In the genomic region with DNA sequence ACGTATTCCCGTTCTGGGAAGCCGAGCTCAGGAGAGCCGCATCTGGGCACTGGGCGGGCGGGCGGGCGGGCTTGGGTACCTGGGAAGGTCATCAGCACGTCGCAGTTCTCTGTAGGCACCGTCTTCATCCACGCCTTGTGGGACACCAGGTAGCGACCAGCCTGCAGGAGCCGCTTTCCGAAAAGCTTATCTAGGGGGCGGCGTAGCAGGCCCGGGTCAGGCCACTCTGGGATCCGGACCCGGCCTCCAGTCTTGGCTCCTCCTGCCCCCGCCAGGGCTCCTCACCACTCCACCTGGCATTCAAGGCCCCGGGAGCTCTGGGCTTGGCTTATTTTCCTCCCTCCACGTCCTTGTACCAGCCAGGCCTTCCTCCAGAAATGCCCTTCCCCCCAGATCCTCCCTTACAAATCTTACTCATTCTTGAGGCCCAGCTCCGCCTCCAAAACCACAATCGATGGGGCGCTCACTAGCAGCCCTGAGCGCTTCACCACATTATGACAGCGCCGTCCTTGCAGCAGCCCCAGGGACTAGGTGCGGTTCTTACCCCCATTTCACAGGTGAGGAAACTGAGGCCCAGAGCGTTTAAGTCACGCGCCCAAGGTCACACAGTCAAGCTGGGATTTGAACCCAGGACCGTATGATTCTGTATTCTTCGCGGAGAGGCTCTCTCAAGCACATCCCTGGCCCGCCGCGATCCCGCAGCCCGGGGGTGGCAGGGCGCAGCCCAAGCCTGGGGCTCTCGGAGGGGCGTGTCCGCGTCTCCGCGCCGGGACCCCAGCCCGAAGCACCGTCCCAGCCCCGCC, we compare ENCODE assay signal across 1 cellular context.
A peak's percentile ranks its signal among the peaks of the same experiment; 100 is the strongest.
TF ChIP-seq lines count a peak whose summit lies in the region.

No MANE protein-coding gene starts in this region.

TF ChIP-seq in K562, 482 proteins besides CTCF, POLR2A, EP300 and RAD21 (continued from another document and continues in another):
- TF ChIP-seq, protein P1, sequence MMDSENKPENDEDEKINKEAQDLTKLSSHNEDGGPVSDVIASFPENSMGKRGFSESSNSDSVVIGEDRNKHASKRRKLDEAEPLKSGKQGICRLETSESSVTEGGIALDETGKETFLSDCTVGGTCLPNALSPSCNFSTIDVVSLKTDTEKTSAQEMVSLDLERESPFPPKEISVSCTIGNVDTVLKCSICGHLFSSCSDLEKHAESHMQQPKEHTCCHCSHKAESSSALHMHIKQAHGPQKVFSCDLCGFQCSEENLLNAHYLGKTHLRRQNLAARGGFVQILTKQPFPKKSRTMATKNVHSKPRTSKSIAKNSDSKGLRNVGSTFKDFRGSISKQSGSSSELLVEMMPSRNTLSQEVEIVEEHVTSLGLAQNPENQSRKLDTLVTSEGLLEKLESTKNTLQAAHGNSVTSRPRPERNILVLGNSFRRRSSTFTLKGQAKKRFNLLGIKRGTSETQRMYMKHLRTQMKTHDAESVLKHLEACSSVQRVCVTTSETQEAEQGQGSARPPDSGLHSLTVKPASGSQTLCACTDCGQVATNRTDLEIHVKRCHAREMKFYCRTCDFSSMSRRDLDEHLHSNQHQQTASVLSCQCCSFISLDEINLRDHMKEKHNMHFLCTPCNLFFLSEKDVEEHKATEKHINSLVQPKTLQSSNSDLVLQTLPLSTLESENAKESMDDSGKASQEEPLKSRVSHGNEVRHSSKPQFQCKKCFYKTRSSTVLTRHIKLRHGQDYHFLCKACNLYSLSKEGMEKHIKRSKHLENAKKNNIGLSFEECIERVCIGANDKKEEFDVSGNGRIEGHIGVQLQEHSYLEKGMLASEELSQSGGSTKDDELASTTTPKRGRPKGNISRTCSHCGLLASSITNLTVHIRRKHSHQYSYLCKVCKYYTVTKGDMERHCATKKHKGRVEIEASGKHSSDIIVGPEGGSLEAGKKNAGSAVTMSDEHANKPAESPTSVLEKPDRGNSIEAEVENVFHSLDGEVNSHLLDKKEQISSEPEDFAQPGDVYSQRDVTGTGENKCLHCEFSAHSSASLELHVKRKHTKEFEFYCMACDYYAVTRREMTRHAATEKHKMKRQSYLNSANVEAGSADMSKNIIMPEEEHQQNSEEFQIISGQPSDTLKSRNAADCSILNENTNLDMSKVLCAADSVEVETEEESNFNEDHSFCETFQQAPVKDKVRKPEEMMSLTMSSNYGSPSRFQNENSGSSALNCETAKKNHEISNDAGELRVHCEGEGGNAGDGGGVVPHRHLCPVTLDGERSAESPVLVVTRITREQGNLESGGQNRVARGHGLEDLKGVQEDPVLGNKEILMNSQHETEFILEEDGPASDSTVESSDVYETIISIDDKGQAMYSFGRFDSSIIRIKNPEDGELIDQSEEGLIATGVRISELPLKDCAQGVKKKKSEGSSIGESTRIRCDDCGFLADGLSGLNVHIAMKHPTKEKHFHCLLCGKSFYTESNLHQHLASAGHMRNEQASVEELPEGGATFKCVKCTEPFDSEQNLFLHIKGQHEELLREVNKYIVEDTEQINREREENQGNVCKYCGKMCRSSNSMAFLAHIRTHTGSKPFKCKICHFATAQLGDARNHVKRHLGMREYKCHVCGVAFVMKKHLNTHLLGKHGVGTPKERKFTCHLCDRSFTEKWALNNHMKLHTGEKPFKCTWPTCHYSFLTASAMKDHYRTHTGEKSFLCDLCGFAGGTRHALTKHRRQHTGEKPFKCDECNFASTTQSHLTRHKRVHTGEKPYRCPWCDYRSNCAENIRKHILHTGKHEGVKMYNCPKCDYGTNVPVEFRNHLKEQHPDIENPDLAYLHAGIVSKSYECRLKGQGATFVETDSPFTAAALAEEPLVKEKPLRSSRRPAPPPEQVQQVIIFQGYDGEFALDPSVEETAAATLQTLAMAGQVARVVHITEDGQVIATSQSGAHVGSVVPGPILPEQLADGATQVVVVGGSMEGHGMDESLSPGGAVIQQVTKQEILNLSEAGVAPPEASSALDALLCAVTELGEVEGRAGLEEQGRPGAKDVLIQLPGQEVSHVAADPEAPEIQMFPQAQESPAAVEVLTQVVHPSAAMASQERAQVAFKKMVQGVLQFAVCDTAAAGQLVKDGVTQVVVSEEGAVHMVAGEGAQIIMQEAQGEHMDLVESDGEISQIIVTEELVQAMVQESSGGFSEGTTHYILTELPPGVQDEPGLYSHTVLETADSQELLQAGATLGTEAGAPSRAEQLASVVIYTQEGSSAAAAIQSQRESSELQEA (IDR thresholded peaks at IDR 0.05; ENCODE audit: low read depth): no peak
- TF ChIP-seq, protein P2, sequence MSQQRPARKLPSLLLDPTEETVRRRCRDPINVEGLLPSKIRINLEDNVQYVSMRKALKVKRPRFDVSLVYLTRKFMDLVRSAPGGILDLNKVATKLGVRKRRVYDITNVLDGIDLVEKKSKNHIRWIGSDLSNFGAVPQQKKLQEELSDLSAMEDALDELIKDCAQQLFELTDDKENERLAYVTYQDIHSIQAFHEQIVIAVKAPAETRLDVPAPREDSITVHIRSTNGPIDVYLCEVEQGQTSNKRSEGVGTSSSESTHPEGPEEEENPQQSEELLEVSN (IDR thresholded peaks at IDR 0.05; ENCODE audit: borderline replicate concordance in 1 of 2, extremely low read depth in 1 of 2, insufficient read depth in 1 of 2, insufficient read length in 1 of 2, low read depth in 1 of 2, low read length in 1 of 2, poor library complexity in 1 of 2, severe bottlenecking in 1 of 2): peak; percentile 4 to 26
- no peak for TF ChIP-seq ZNF668 (CRISPR knock-in tag; IDR thresholded peaks at IDR 0.05)
- no peak for TF ChIP-seq ZNF766 (CRISPR knock-in tag; conservative IDR thresholded peaks at IDR 0.05)
- no peak for TF ChIP-seq GTF2E2 (tag; IDR thresholded peaks at IDR 0.05)
- 0 out of 2 replicates have a peak, but pooled peaks have one; percentile 7 for TF ChIP-seq GATAD2A (IDR thresholded peaks at IDR 0.05)
- no peak for TF ChIP-seq ZZZ3 (IDR thresholded peaks at IDR 0.05)
- TF ChIP-seq EZH2 (IDR thresholded peaks at IDR 0.05; ENCODE audit: borderline replicate concordance, low read depth, low read length): no peak
- no peak for TF ChIP-seq LCOR (CRISPR knock-in tag; IDR thresholded peaks at IDR 0.05)
- TF ChIP-seq, protein P3, sequence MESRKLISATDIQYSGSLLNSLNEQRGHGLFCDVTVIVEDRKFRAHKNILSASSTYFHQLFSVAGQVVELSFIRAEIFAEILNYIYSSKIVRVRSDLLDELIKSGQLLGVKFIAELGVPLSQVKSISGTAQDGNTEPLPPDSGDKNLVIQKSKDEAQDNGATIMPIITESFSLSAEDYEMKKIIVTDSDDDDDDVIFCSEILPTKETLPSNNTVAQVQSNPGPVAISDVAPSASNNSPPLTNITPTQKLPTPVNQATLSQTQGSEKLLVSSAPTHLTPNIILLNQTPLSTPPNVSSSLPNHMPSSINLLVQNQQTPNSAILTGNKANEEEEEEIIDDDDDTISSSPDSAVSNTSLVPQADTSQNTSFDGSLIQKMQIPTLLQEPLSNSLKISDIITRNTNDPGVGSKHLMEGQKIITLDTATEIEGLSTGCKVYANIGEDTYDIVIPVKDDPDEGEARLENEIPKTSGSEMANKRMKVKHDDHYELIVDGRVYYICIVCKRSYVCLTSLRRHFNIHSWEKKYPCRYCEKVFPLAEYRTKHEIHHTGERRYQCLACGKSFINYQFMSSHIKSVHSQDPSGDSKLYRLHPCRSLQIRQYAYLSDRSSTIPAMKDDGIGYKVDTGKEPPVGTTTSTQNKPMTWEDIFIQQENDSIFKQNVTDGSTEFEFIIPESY (CRISPR knock-in tag; IDR thresholded peaks at IDR 0.05): no peak
- TF ChIP-seq, protein P4, sequence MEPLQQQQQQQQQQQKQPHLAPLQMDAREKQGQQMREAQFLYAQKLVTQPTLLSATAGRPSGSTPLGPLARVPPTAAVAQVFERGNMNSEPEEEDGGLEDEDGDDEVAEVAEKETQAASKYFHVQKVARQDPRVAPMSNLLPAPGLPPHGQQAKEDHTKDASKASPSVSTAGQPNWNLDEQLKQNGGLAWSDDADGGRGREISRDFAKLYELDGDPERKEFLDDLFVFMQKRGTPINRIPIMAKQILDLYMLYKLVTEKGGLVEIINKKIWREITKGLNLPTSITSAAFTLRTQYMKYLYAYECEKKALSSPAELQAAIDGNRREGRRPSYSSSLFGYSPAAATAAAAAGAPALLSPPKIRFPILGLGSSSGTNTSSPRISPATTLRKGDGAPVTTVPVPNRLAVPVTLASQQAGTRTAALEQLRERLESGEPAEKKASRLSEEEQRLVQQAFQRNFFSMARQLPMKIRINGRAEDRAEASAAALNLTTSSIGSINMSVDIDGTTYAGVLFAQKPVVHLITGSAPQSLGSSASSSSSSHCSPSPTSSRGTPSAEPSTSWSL (CRISPR knock-in tag; IDR thresholded peaks at IDR 0.05; ENCODE audit: borderline replicate concordance): no peak
- TF ChIP-seq ATF1 (CRISPR knock-in tag; IDR thresholded peaks at IDR 0.05): no peak
- no peak for TF ChIP-seq ATF1 (tag; IDR thresholded peaks at IDR 0.05)
- TF ChIP-seq HDAC1 (IDR thresholded peaks at IDR 0.05): peak; percentile 63 to 72; a peak in 3 of 4 replicates
- no peak for TF ChIP-seq SAFB (IDR thresholded peaks at IDR 0.05; ENCODE audit: borderline replicate concordance, low read depth, low read length)
- TF ChIP-seq NCOA6 (IDR thresholded peaks at IDR 0.05): no peak
- TF ChIP-seq, protein P5, sequence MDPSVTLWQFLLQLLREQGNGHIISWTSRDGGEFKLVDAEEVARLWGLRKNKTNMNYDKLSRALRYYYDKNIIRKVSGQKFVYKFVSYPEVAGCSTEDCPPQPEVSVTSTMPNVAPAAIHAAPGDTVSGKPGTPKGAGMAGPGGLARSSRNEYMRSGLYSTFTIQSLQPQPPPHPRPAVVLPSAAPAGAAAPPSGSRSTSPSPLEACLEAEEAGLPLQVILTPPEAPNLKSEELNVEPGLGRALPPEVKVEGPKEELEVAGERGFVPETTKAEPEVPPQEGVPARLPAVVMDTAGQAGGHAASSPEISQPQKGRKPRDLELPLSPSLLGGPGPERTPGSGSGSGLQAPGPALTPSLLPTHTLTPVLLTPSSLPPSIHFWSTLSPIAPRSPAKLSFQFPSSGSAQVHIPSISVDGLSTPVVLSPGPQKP (CRISPR knock-in tag; IDR thresholded peaks at IDR 0.05): no peak
- TF ChIP-seq, protein P6, sequence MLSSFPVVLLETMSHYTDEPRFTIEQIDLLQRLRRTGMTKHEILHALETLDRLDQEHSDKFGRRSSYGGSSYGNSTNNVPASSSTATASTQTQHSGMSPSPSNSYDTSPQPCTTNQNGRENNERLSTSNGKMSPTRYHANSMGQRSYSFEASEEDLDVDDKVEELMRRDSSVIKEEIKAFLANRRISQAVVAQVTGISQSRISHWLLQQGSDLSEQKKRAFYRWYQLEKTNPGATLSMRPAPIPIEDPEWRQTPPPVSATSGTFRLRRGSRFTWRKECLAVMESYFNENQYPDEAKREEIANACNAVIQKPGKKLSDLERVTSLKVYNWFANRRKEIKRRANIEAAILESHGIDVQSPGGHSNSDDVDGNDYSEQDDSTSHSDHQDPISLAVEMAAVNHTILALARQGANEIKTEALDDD (IDR thresholded peaks at IDR 0.05): peak; percentile 79
- TF ChIP-seq TEAD2 (tag; IDR thresholded peaks at IDR 0.05): no peak
- TF ChIP-seq CEBPB (tag; IDR thresholded peaks at IDR 0.05): 0 out of 2 replicates have a peak, but pooled peaks have one; percentile 35
- TF ChIP-seq SNRNP70 (optimal IDR thresholded peaks at IDR 0.05; ENCODE audit: low read depth, low read length): no peak
- TF ChIP-seq MAFG (tag; conservative IDR thresholded peaks at IDR 0.05): no peak
- TF ChIP-seq MTA1 (IDR thresholded peaks at IDR 0.05; ENCODE audit: borderline replicate concordance): peak; percentile 45; the same call in 1 of the 2 replicates
- TF ChIP-seq SMAD2 (IDR thresholded peaks at IDR 0.05; ENCODE audit: low read depth, low read length): no peak
- TF ChIP-seq, protein P7, sequence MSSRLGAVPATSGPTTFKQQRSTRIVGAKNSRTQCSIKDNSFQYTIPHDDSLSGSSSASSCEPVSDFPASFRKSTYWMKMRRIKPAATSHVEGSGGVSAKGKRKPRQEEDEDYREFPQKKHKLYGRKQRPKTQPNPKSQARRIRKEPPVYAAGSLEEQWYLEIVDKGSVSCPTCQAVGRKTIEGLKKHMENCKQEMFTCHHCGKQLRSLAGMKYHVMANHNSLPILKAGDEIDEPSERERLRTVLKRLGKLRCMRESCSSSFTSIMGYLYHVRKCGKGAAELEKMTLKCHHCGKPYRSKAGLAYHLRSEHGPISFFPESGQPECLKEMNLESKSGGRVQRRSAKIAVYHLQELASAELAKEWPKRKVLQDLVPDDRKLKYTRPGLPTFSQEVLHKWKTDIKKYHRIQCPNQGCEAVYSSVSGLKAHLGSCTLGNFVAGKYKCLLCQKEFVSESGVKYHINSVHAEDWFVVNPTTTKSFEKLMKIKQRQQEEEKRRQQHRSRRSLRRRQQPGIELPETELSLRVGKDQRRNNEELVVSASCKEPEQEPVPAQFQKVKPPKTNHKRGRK (tag; IDR thresholded peaks at IDR 0.05): no peak
- no peak for TF ChIP-seq CBX5 (IDR thresholded peaks at IDR 0.05; ENCODE audit: borderline replicate concordance, low read depth)
- no peak for TF ChIP-seq BACH1 (tag; IDR thresholded peaks at IDR 0.05)
- TF ChIP-seq, protein P8, sequence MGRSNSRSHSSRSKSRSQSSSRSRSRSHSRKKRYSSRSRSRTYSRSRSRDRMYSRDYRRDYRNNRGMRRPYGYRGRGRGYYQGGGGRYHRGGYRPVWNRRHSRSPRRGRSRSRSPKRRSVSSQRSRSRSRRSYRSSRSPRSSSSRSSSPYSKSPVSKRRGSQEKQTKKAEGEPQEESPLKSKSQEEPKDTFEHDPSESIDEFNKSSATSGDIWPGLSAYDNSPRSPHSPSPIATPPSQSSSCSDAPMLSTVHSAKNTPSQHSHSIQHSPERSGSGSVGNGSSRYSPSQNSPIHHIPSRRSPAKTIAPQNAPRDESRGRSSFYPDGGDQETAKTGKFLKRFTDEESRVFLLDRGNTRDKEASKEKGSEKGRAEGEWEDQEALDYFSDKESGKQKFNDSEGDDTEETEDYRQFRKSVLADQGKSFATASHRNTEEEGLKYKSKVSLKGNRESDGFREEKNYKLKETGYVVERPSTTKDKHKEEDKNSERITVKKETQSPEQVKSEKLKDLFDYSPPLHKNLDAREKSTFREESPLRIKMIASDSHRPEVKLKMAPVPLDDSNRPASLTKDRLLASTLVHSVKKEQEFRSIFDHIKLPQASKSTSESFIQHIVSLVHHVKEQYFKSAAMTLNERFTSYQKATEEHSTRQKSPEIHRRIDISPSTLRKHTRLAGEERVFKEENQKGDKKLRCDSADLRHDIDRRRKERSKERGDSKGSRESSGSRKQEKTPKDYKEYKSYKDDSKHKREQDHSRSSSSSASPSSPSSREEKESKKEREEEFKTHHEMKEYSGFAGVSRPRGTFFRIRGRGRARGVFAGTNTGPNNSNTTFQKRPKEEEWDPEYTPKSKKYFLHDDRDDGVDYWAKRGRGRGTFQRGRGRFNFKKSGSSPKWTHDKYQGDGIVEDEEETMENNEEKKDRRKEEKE (IDR thresholded peaks at IDR 0.05; ENCODE audit: borderline replicate concordance in 1 of 2, control insufficient read depth in 1 of 2, low read depth in 2 of 2, low read length in 1 of 2): no peak
- TF ChIP-seq KDM2B (CRISPR knock-in tag; IDR thresholded peaks at IDR 0.05): peak; percentile 47; the same call in 1 of the 2 replicates
- TF ChIP-seq, protein P9, sequence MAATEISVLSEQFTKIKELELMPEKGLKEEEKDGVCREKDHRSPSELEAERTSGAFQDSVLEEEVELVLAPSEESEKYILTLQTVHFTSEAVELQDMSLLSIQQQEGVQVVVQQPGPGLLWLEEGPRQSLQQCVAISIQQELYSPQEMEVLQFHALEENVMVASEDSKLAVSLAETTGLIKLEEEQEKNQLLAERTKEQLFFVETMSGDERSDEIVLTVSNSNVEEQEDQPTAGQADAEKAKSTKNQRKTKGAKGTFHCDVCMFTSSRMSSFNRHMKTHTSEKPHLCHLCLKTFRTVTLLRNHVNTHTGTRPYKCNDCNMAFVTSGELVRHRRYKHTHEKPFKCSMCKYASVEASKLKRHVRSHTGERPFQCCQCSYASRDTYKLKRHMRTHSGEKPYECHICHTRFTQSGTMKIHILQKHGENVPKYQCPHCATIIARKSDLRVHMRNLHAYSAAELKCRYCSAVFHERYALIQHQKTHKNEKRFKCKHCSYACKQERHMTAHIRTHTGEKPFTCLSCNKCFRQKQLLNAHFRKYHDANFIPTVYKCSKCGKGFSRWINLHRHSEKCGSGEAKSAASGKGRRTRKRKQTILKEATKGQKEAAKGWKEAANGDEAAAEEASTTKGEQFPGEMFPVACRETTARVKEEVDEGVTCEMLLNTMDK (IDR thresholded peaks at IDR 0.05; ENCODE audit: borderline replicate concordance, insufficient read depth, low read depth, low read length, poor library complexity, severe bottlenecking): peak; percentile 49
- peak; percentile 99 for TF ChIP-seq BCOR (IDR thresholded peaks at IDR 0.05)
